Comparison of ENCODE assay signal across 17 cellular contexts in genomic region chr1:199688133-199688676, GRCh38.
"Had no signal": no experiment of that assay in that cellular context is flagged by ENCODE, and none has a peak within 500 bp of the region (broad histone marks: within the 10 kb centered on the region; RNA-seq: fewer than 3 reads in every experiment).

No MANE protein-coding gene starts in this region.

- H3K4me3 ChIP-seq: dorsolateral prefrontal cortex, ovary, upper lobe of left lung had no signal

- H3K4me3 Mint-ChIP-seq: activated CD8-positive, alpha-beta memory T cell treated with anti-CD3 and anti-CD28 coated beads, Interleukin-2, amount 10 ng/mL, durations not matched to agents 7 days and 5 days; activated naive CD8-positive, alpha-beta T cell treated with anti-CD3 and anti-CD28 coated beads for 36 hours; immature natural killer cell; nephron progenitor cell had no signal

- H3K9me3 ChIP-seq: ovary, upper lobe of left lung had no signal

- DNase-seq: activated CD4-positive, alpha-beta T cell treated with anti-CD3 and anti-CD28 coated beads, Interleukin-2, amount 50 U/mL, for 4 hours; activated CD4-positive, CD25-positive, alpha-beta regulatory T cell; activated CD8-positive, alpha-beta memory T cell treated with anti-CD3 and anti-CD28 coated beads, Interleukin-2, amount 10 ng/mL, durations not matched to agents 7 days and 5 days; activated gamma-delta T cell; activated naive CD8-positive, alpha-beta T cell treated with anti-CD3 and anti-CD28 coated beads for 36 hours; activated T-cell treated with anti-CD3 and anti-CD28 coated beads, Interleukin-2, amount 50 U/mL, for 48 hours; anterior cingulate cortex; dorsolateral prefrontal cortex; hypothalamus; immature natural killer cell; nephron progenitor cell; ovary; stimulated activated CD4-positive, alpha-beta T cell treated with anti-CD3 and anti-CD28 coated beads, Interleukin-2, amount 100 ng/mL, for 48 hours; stimulated activated CD8-positive, alpha-beta memory T cell treated with anti-CD3 and anti-CD28 coated beads, Interleukin-4, amount 100 ng/mL, for 48 hours; stimulated activated naive CD8-positive, alpha-beta T cell treated with anti-CD3 and anti-CD28 coated beads, Interleukin-15, Interleukin-2, amounts not matched to agents 100 U/mL and 50 U/mL, for 24 hours; T-helper 2 cell; upper lobe of left lung had no signal

- H3K36me3 ChIP-seq: ovary, upper lobe of left lung had no signal

- H3K9me3 Mint-ChIP-seq: activated naive CD8-positive, alpha-beta T cell treated with anti-CD3 and anti-CD28 coated beads for 36 hours; immature natural killer cell; nephron progenitor cell had no signal

- H3K4me1 Mint-ChIP-seq: activated CD8-positive, alpha-beta memory T cell treated with anti-CD3 and anti-CD28 coated beads, Interleukin-2, amount 10 ng/mL, durations not matched to agents 7 days and 5 days; activated naive CD8-positive, alpha-beta T cell treated with anti-CD3 and anti-CD28 coated beads for 36 hours had no signal

- H3K36me3 Mint-ChIP-seq: activated CD8-positive, alpha-beta memory T cell treated with anti-CD3 and anti-CD28 coated beads, Interleukin-2, amount 10 ng/mL, durations not matched to agents 7 days and 5 days; activated naive CD8-positive, alpha-beta T cell treated with anti-CD3 and anti-CD28 coated beads for 36 hours; immature natural killer cell had no signal

- H3K27ac ChIP-seq: dorsolateral prefrontal cortex, ovary, upper lobe of left lung had no signal

- H3K27me3 ChIP-seq: ovary, upper lobe of left lung had no signal

- H3K27ac Mint-ChIP-seq: activated CD8-positive, alpha-beta memory T cell treated with anti-CD3 and anti-CD28 coated beads, Interleukin-2, amount 10 ng/mL, durations not matched to agents 7 days and 5 days; activated naive CD8-positive, alpha-beta T cell treated with anti-CD3 and anti-CD28 coated beads for 36 hours; immature natural killer cell; nephron progenitor cell had no signal
